Comparison of ENCODE assay signal across 12 cellular contexts in genomic region chr17:8577868-8578267, GRCh38.
"Had no signal": no experiment of that assay in that cellular context is flagged by ENCODE, and none has a peak within 500 bp of the region (broad histone marks: within the 10 kb centered on the region; RNA-seq: fewer than 3 reads in every experiment).

No MANE protein-coding gene starts in this region.

- ATAC-seq: left ventricle myocardium superior had no signal

- DNase-seq: activated CD4-positive, alpha-beta memory T cell treated with anti-CD3 and anti-CD28 coated beads, Interleukin-2, amount 10 ng/mL, durations not matched to agents 7 days and 5 days; activated CD4-positive, alpha-beta T cell treated with anti-CD3 and anti-CD28 coated beads for 1 hour; brain microvascular endothelial cell; kidney; left ventricle myocardium superior; mesenchymal stem cell; stimulated activated CD4-positive, alpha-beta T cell treated with anti-CD3 and anti-CD28 coated beads, Interleukin-12 subunit alpha, Interleukin-12 subunit beta, amount 100 ng/mL, for 4 hours; stomach; T-helper 9 cell; uterus had no signal

- FAIRE-seq: kidney had no signal

- H3K27me3 ChIP-seq: brain microvascular endothelial cell, hepatocyte, stomach, uterus had no signal

- H3K4me3 ChIP-seq: hepatocyte, stomach, uterus had no signal

- H3K4me3 Mint-ChIP-seq: activated CD4-positive, alpha-beta memory T cell treated with anti-CD3 and anti-CD28 coated beads, Interleukin-2, amount 10 ng/mL, durations not matched to agents 7 days and 5 days; activated naive CD4-positive, alpha-beta T cell treated with anti-CD3 and anti-CD28 coated beads, Interleukin-2, amount 50 U/mL, for 24 hours had no signal

- H3K4me1 ChIP-seq: stomach, uterus had no signal

- H3K36me3 ChIP-seq: stomach, uterus had no signal

- H3K27me3 Mint-ChIP-seq: activated naive CD4-positive, alpha-beta T cell treated with anti-CD3 and anti-CD28 coated beads, Interleukin-2, amount 50 U/mL, for 24 hours had no signal

- H3K4me1 Mint-ChIP-seq: activated naive CD4-positive, alpha-beta T cell treated with anti-CD3 and anti-CD28 coated beads, Interleukin-2, amount 50 U/mL, for 24 hours had no signal

- H3K36me3 Mint-ChIP-seq: activated naive CD4-positive, alpha-beta T cell treated with anti-CD3 and anti-CD28 coated beads, Interleukin-2, amount 50 U/mL, for 24 hours had no signal

- H3K27ac Mint-ChIP-seq: activated CD4-positive, alpha-beta memory T cell treated with anti-CD3 and anti-CD28 coated beads, Interleukin-2, amount 10 ng/mL, durations not matched to agents 7 days and 5 days; activated naive CD4-positive, alpha-beta T cell treated with anti-CD3 and anti-CD28 coated beads, Interleukin-2, amount 50 U/mL, for 24 hours had no signal

- H3K9me3 Mint-ChIP-seq: activated CD4-positive, alpha-beta memory T cell treated with anti-CD3 and anti-CD28 coated beads, Interleukin-2, amount 10 ng/mL, durations not matched to agents 7 days and 5 days; activated naive CD4-positive, alpha-beta T cell treated with anti-CD3 and anti-CD28 coated beads, Interleukin-2, amount 50 U/mL, for 24 hours had no signal

- H3K9me3 ChIP-seq: stomach, uterus had no signal

- H3K27ac ChIP-seq: brain microvascular endothelial cell, hepatocyte, stomach, uterus had no signal
